ENCODE assay signal across 1 cellular context in the genomic region with DNA sequence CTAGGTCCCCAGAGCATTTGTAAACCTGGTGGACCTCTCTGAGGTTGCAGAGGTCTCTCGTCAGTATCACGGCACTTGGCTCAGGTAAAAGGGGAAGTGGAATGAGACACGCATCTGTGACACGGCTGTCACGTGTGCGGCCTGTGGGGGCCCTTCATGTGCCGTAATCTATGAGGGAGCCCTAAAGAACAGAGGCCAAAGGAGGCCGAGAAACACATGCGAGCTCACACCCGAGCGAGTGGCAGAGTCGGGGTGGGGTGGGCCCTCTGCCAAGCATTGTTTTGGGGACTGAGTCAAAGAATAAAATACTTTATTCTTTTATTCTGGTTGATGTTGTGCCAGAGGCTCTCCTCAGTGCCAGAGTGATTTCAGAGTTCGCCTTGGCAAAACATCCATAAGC.
TF ChIP-seq lines count a peak whose summit lies in the region.

No MANE protein-coding gene starts in this region.

TF ChIP-seq in endothelial cell of umbilical vein, 7 proteins besides CTCF, POLR2A, EP300 and RAD21 (continued from another document):
- TF ChIP-seq POLR2AphosphoS5 (IDR thresholded peaks at IDR 0.05; ENCODE audit: insufficient read depth, low read depth, low read length) (no peak), JUN (IDR thresholded peaks at IDR 0.05; ENCODE audit: borderline replicate concordance, insufficient read depth, insufficient read length, low read depth) (no peak), GATA2 (IDR thresholded peaks at IDR 0.05; ENCODE audit: insufficient read depth, insufficient read length, low read depth, low read length) (no peak)
- TF ChIP-seq, protein P1, sequence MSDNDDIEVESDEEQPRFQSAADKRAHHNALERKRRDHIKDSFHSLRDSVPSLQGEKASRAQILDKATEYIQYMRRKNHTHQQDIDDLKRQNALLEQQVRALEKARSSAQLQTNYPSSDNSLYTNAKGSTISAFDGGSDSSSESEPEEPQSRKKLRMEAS (IDR thresholded peaks at IDR 0.05; ENCODE audit: insufficient read depth, insufficient read length), result no peak
